ENCODE assay signal across 8 cellular contexts in the genomic region with DNA sequence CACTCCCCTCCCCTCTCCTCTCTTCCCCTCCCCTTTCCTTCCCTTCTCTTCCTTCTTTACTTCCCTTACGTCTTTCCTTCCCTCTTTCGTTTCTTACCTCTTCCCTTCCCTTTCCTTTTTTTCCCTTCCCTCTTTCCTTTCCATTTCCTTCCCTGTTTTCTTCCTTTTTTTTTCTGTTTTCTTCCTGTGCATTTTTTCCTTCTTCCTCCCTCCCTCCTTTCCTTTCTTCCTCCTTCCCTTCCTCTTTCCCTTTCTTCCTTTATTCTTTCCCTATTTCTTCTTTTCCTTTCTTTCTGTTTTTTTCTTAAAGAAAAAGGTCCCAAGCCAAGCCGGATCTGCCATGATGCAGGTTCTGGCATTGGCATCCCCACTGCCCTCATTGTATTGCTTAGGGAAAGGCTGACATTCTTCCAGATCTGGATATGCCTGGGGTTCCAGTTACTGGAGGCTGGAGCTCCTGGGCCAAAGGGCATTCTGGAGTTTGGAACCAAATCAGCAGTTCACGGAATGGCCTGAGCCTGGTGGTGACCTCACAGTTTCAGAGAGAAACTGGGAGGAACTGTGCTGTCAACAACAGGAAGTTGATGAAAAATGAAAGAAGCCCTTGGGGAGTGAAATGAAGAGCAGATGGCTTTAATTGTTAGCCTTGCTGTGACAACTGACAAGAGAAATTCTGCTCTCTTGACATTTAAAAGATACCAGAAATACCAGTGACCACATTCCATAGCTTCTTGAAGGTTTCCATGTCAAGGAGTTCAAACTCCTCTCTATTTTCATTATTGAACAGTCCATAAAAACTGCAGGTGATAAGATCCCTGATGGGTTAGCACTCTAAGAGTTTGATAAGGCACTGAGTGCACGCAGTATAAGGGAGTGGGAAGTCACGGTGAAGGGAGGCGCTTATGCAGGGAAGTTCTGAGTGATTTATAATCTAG.
DNase-seq lines count a peak whose midpoint lies in the region; ATAC-seq and TF ChIP-seq lines count a peak whose summit lies in the region.

No MANE protein-coding gene starts in this region.

- no peak overlapping the region for H3K4me3 Mint-ChIP-seq in WTC11

- H3K9me3 Mint-ChIP-seq in WTC11 = peaks cover 12% of the 10 kb centered on the region

- DNase-seq in GM03348 (ENCODE audit: low spot score) (peak; percentile 72), WTC11 (ENCODE audit: low spot score) (no peak), islet precursor cell (peak; percentile 90), stromal cell of bone marrow (ENCODE audit: low read depth) (peak; percentile 27), hippocampal formation (lab: John Stamatoyannopoulos, UW) (no peak), NCI-H446 (lab: John Stamatoyannopoulos, UW) (no peak)

- no peak for TF ChIP-seq CTCF in WTC11 (IDR thresholded peaks at IDR 0.05)

- CTCF ChIA-PET in WTC11 (lab: Charles Lee) = no interaction called here

- H3K27ac Mint-ChIP-seq in WTC11 = no peak overlapping the region

- no peaks in the 10 kb centered on the region for H3K36me3 Mint-ChIP-seq in WTC11

- H3K27me3 Mint-ChIP-seq in WTC11 (ENCODE audit: low read depth) = no peaks in the 10 kb centered on the region

- POLR2A ChIA-PET in WTC11 (lab: Charles Lee) = no interaction called here

- peak; percentile 99 for ATAC-seq in GM19463 (IDR thresholded peaks at IDR 0.05; ENCODE audit: unreplicated experiment)
- peak; percentile 99 for ATAC-seq in HG03442 (IDR thresholded peaks at IDR 0.05; ENCODE audit: unreplicated experiment)
- peak; percentile 39; the same call in 1 of the 2 replicates for ATAC-seq in WTC11

- H3K4me1 Mint-ChIP-seq in WTC11 = peaks cover 7% of the 10 kb centered on the region

TF ChIP-seq in WTC11, 78 proteins besides CTCF, POLR2A, EP300 and RAD21:
- TF ChIP-seq, protein P1, sequence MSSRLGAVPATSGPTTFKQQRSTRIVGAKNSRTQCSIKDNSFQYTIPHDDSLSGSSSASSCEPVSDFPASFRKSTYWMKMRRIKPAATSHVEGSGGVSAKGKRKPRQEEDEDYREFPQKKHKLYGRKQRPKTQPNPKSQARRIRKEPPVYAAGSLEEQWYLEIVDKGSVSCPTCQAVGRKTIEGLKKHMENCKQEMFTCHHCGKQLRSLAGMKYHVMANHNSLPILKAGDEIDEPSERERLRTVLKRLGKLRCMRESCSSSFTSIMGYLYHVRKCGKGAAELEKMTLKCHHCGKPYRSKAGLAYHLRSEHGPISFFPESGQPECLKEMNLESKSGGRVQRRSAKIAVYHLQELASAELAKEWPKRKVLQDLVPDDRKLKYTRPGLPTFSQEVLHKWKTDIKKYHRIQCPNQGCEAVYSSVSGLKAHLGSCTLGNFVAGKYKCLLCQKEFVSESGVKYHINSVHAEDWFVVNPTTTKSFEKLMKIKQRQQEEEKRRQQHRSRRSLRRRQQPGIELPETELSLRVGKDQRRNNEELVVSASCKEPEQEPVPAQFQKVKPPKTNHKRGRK (CRISPR knock-in tag; IDR thresholded peaks at IDR 0.05; ENCODE audit: borderline replicate concordance) = peak; percentile 90; the same call in 1 of the 2 replicates
- TF ChIP-seq, protein P2, sequence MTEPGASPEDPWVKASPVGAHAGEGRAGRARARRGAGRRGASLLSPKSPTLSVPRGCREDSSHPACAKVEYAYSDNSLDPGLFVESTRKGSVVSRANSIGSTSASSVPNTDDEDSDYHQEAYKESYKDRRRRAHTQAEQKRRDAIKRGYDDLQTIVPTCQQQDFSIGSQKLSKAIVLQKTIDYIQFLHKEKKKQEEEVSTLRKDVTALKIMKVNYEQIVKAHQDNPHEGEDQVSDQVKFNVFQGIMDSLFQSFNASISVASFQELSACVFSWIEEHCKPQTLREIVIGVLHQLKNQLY (CRISPR knock-in tag; IDR thresholded peaks at IDR 0.05) = no peak

Comparison
In these comparisons a context has a peak if more than half of its experiments do, and no peak if none do; other contexts are left out.
1. DNase-seq: peak in GM03348 (single experiment), islet precursor cell (single experiment) and stromal cell of bone marrow (single experiment); none in WTC11 (single experiment), hippocampal formation (0 of 2) and NCI-H446 (0 of 2).
2. ATAC-seq: peak in every context shown above with its lines; median percentile 99 in GM19463; 99 in HG03442; 39 in WTC11.